ENCODE assay signal across 14 cellular contexts in genomic region chr17:82108038-82108998, GRCh38. TPM values are rescaled to one million over a fixed set of nuclear protein-coding genes. Genes with fewer than 3 reads are reported as not detected.
A peak's percentile ranks its signal among the peaks of the same experiment; 100 is the strongest.
DNase-seq lines count a peak whose midpoint lies in the region; ATAC-seq and TF ChIP-seq lines count a peak whose summit lies in the region.
"Had no signal": no experiment of that assay in that cellular context is flagged by ENCODE, and none has a peak within 500 bp of the region (broad histone marks: within the 10 kb centered on the region; RNA-seq: fewer than 3 reads in every experiment).

No MANE protein-coding gene starts in this region.

- H3K9me3 ChIP-seq in heart right ventricle (no peaks in the 10 kb centered on the region), T-helper 17 cell (ENCODE audit: control insufficient read depth, low read length, poor library complexity, severe bottlenecking) (no peaks in the 10 kb centered on the region), right lobe of liver (no peaks in the 10 kb centered on the region)
- H3K9me3 ChIP-seq: pancreas, vagina had no signal

- peaks cover 0 to 18% (median 0%) of the 10 kb centered on the region in 9 donors for H3K36me3 ChIP-seq in heart right ventricle
- H3K36me3 ChIP-seq in right lobe of liver = no peaks in the 10 kb centered on the region
- H3K36me3 ChIP-seq: pancreas, vagina had no signal

- H3K27me3 Mint-ChIP-seq in T-helper 17 cell = no peaks in the 10 kb centered on the region

- TF ChIP-seq CTCF in heart right ventricle (IDR thresholded peaks at IDR 0.05) (no peak), right lobe of liver (IDR thresholded peaks at IDR 0.05) (no peak)

- intact Hi-C loops in Right ventricle myocardium inferior (cut with DNase I) (no loop called here), heart right ventricle (cut with DNase I) (loop anchor here in 1 of 10 donors (10.0 kb wide), 1 partner anchor 64 kb away; no protein-coding TSS in a partner anchor), right lobe of liver (cut with DNase I) (no loop called here)

- H3K4me1 Mint-ChIP-seq in T-helper 17 cell = peaks cover 18% of the 10 kb centered on the region
- H3K4me1 Mint-ChIP-seq in stimulated activated effector memory CD8-positive, alpha-beta T cell treated with anti-CD3 and anti-CD28 coated beads, Interleukin-12 subunit alpha, Interleukin-12 subunit beta, amount 100 ng/mL, for 72 hours = peaks cover 14% of the 10 kb centered on the region

- no peaks in the 10 kb centered on the region for H3K9me3 Mint-ChIP-seq in stimulated activated effector memory CD8-positive, alpha-beta T cell treated with anti-CD3 and anti-CD28 coated beads, Interleukin-12 subunit alpha, Interleukin-12 subunit beta, amount 100 ng/mL, for 72 hours

- TF ChIP-seq POLR2A in right lobe of liver (IDR thresholded peaks at IDR 0.05) = no peak

- H3K4me3 Mint-ChIP-seq in T-helper 17 cell = no peak overlapping the region
- H3K4me3 Mint-ChIP-seq in stimulated activated effector memory CD8-positive, alpha-beta T cell treated with anti-CD3 and anti-CD28 coated beads, Interleukin-12 subunit alpha, Interleukin-12 subunit beta, amount 100 ng/mL, for 72 hours = peak overlapping the region; percentile 6

- H3K27me3 ChIP-seq in heart right ventricle (no peaks in the 10 kb centered on the region), right lobe of liver (no peaks in the 10 kb centered on the region)
- H3K27me3 ChIP-seq: pancreas, vagina had no signal

- H3K27ac Mint-ChIP-seq in T-helper 17 cell = peak overlapping the region; percentile 93
- peak overlapping the region; percentile 14 for H3K27ac Mint-ChIP-seq in stimulated activated effector memory CD8-positive, alpha-beta T cell treated with anti-CD3 and anti-CD28 coated beads, Interleukin-12 subunit alpha, Interleukin-12 subunit beta, amount 100 ng/mL, for 72 hours

- ATAC-seq in Right ventricle myocardium inferior (no peak), heart right ventricle (no peak), T-helper 17 cell (no peak), right lobe of liver (peak; percentile 49 to 63 (median 55)), HG03196 (IDR thresholded peaks at IDR 0.05; ENCODE audit: unreplicated experiment) (no peak)
- no peak for ATAC-seq in stimulated activated effector memory CD8-positive, alpha-beta T cell treated with anti-CD3 and anti-CD28 coated beads, Interleukin-12 subunit alpha, Interleukin-12 subunit beta, amount 100 ng/mL, for 72 hours

- DNase-seq in Right ventricle myocardium inferior (ENCODE audit: missing footprints) (peak; percentile 68), heart right ventricle (no peak), T-helper 17 cell (no peak), right lobe of liver (peak; percentile 84 to 97 (median 97)), OCI-M1 (lab: John Stamatoyannopoulos, UW) (no peak), C1 segment of cervical spinal cord (lab: John Stamatoyannopoulos, UW) (no peak)
- DNase-seq in stimulated activated effector memory CD8-positive, alpha-beta T cell treated with anti-CD3 and anti-CD28 coated beads, Interleukin-12 subunit alpha, Interleukin-12 subunit beta, amount 100 ng/mL, for 72 hours (ENCODE audit: low spot score in 2 of 2) = no peak
- DNase-seq: activated CD8-positive, alpha-beta memory T cell treated with anti-CD3 and anti-CD28 coated beads for 24 hours; NCI-H1436; stimulated activated CD8-positive, alpha-beta memory T cell treated with anti-CD3 and anti-CD28 coated beads, Interleukin-4, amount 100 ng/mL, for 48 hours; T1000 had no signal

- H3K27ac ChIP-seq in heart right ventricle = no peak overlapping the region
- peak overlapping the region; percentile 36 to 99 (median 99) for H3K27ac ChIP-seq in right lobe of liver
- H3K27ac ChIP-seq: pancreas, vagina had no signal

- H3K4me1 ChIP-seq in heart right ventricle (peaks cover 8 to 34% (median 28%) of the 10 kb centered on the region in 9 donors), right lobe of liver (peaks cover 0 to 96% (median 46%) of the 10 kb centered on the region in 4 donors)

- H3K36me3 Mint-ChIP-seq in T-helper 17 cell (ENCODE audit: low read depth) = no peaks in the 10 kb centered on the region
- H3K36me3 Mint-ChIP-seq in stimulated activated effector memory CD8-positive, alpha-beta T cell treated with anti-CD3 and anti-CD28 coated beads, Interleukin-12 subunit alpha, Interleukin-12 subunit beta, amount 100 ng/mL, for 72 hours = peaks cover 14% of the 10 kb centered on the region

- no peak overlapping the region for H3K4me3 ChIP-seq in heart right ventricle
- H3K4me3 ChIP-seq in right lobe of liver = peak overlapping the region in 1 of 3 donors; percentile 14
- H3K4me3 ChIP-seq: pancreas, vagina had no signal

- 78 to 81% methylated on average over 36 of the region's 36 CpGs for WGBS in heart right ventricle, 2 donors
- 57% methylated on average over 15 of the region's 36 CpGs for WGBS in right lobe of liver (ENCODE audit: insufficient coverage, low coverage, low lambda C conversion rate, missing lambda C conversion rate)

RNA-seq across cellular contexts. Expression of gene FASN, which starts 10.3 kb away (rescaled TPM):
- 46.6 TPM for total RNA-seq in Right ventricle myocardium inferior
- total RNA-seq in heart right ventricle = 10 to 100 TPM in 8 of 10 donors, 1 to 10 TPM in 2; 9.0 to 62.4 (median 17.9) TPM
- polyA plus RNA-seq in heart right ventricle = 10 to 100 TPM; 34.4 to 58.4 TPM
- 100 to 1,000 TPM in 1 of 2 donors, 10 to 100 TPM in 1; 87.3 to 126 TPM for total RNA-seq in T-helper 17 cell
- 100 to 1,000 TPM in 4 of 6 experiments, 10 to 100 TPM in 2; 76.5 to 290 (median 217) TPM for total RNA-seq in right lobe of liver

RNA-seq across cellular contexts. Expression of gene DUS1L, which starts 42.7 kb away (rescaled TPM):
- total RNA-seq in Right ventricle myocardium inferior (59.3 TPM), heart right ventricle (10 to 100 TPM; 34.1 to 96.4 (median 43.1) TPM), T-helper 17 cell (100 to 1,000 TPM; 130 to 131 TPM), right lobe of liver (100 to 1,000 TPM in 2 of 6 experiments, 10 to 100 TPM in 4; 61.8 to 115 (median 89.9) TPM)
- 100 to 1,000 TPM in 1 of 2 donors, 10 to 100 TPM in 1; 85.2 to 191 TPM for polyA plus RNA-seq in heart right ventricle

RNA-seq across cellular contexts. Expression of gene GPS1, which starts 56.6 kb away (rescaled TPM):
- 80.9 TPM for total RNA-seq in Right ventricle myocardium inferior
- total RNA-seq in heart right ventricle = 10 to 100 TPM; 68.9 to 96.6 (median 80.6) TPM
- 100 to 1,000 TPM; 102 to 183 TPM for polyA plus RNA-seq in heart right ventricle
- 10 to 100 TPM; 63.2 to 66.1 TPM for total RNA-seq in T-helper 17 cell
- total RNA-seq in right lobe of liver = 10 to 100 TPM; 46.5 to 93.5 (median 62.1) TPM

RNA-seq across cellular contexts. Expression of gene RFNG, which starts 56.7 kb away (rescaled TPM):
- 19.3 TPM for total RNA-seq in Right ventricle myocardium inferior
- 10 to 100 TPM; 13.9 to 24.9 (median 18.9) TPM for total RNA-seq in heart right ventricle
- 10 to 100 TPM; 29.3 to 30.1 TPM for polyA plus RNA-seq in heart right ventricle
- 10 to 100 TPM; 26.5 to 28.3 TPM for total RNA-seq in T-helper 17 cell
- 10 to 100 TPM; 29.9 to 53.3 (median 43.7) TPM for total RNA-seq in right lobe of liver

Comparison
In these comparisons a context has a peak if more than half of its experiments do, and no peak if none do; other contexts are left out.
1. DNase-seq: peak in Right ventricle myocardium inferior (single experiment) and right lobe of liver (3 of 3); none in heart right ventricle (0 of 2), T-helper 17 cell (0 of 3), stimulated activated effector memory CD8-positive, alpha-beta T cell treated with anti-CD3 and anti-CD28 coated beads, Interleukin-12 subunit alpha, Interleukin-12 subunit beta, amount 100 ng/mL, for 72 hours (0 of 2), OCI-M1 (single experiment) and C1 segment of cervical spinal cord (0 of 14).
2. ATAC-seq: peak in right lobe of liver (4 of 4); none in Right ventricle myocardium inferior (single experiment), heart right ventricle (0 of 8), T-helper 17 cell (single experiment), stimulated activated effector memory CD8-positive, alpha-beta T cell treated with anti-CD3 and anti-CD28 coated beads, Interleukin-12 subunit alpha, Interleukin-12 subunit beta, amount 100 ng/mL, for 72 hours (single experiment) and HG03196 (single experiment).
3. H3K27ac ChIP-seq: peak in right lobe of liver (3 of 3); none in heart right ventricle (0 of 10).